ENCODE assay signal across 8 cellular contexts in the genomic region with DNA sequence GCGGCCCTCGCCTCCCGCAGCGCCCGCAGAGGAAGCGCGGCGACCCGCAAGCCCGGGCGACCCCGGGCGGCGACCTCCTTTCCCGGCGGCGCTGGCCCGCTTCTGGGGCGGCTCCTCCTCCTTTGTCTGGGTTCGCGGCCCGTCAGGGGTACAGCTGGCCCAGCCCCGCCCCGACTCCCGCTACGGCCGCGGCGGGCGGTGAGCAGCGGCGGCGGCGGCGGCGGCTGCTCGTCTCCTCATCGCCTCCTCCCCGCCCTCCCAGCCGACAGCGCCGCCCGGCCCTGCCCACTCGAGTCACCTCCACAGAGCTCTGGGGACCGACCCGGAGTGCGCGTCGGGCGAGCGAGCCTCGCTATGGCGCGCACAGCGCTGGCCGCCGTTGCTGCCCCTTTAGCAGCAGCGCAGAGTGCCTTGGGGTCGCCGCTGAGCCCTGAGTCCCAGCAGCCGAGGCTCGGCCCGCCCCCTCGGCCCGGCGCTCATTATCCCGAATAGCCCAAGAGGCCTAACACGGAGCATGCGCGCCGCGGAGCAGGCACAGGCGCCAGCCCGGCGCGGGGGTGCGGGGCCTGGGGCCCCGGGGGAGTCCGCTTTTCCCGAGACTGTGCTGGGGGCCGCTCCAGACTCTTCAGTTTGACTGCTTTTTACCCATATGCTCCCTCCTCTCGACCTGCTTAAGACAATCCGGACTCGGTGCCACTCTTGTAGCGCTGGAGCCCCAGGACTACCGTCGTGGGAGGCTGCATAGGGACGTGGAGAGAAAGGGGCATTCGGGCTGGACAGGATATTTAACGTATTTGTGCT. TPM values are rescaled to one million over a fixed set of nuclear protein-coding genes. Genes with fewer than 3 reads are reported as not detected.
DNase-seq lines count a peak whose midpoint lies in the region; ATAC-seq and TF ChIP-seq lines count a peak whose summit lies in the region.

A gene (minus strand): TSS at position 104 of the 801 bp plus-strand sequence. CDS start 295 bp downstream, outside the sequence.

- H3K27me3 Mint-ChIP-seq in activated CD4-positive, alpha-beta T cell treated with anti-CD3 and anti-CD28 coated beads, Interleukin-2, amount 10 ng/mL, durations not matched to agents 24 days and 14 days = no peaks in the 10 kb centered on the region

- H3K4me1 Mint-ChIP-seq in activated CD4-positive, alpha-beta T cell treated with anti-CD3 and anti-CD28 coated beads, Interleukin-2, amount 10 ng/mL, durations not matched to agents 24 days and 14 days = peaks cover 37% of the 10 kb centered on the region

- TF ChIP-seq CTCF in BE2C (IDR thresholded peaks at IDR 0.05; ENCODE audit: low read depth, low read length) (no peak), colonic mucosa (IDR thresholded peaks at IDR 0.05) (no peak)

- H3K27ac Mint-ChIP-seq in activated CD4-positive, alpha-beta T cell treated with anti-CD3 and anti-CD28 coated beads, Interleukin-2, amount 10 ng/mL, durations not matched to agents 24 days and 14 days = peak within 1 kb of the TSS; percentile 90

- peaks cover 24% of the 10 kb centered on the region for H3K36me3 Mint-ChIP-seq in activated CD4-positive, alpha-beta T cell treated with anti-CD3 and anti-CD28 coated beads, Interleukin-2, amount 10 ng/mL, durations not matched to agents 24 days and 14 days (ENCODE audit: low read depth)

- peak within 1 kb of the TSS; percentile 92 for H3K4me3 Mint-ChIP-seq in activated CD4-positive, alpha-beta T cell treated with anti-CD3 and anti-CD28 coated beads, Interleukin-2, amount 10 ng/mL, durations not matched to agents 24 days and 14 days

- no peaks in the 10 kb centered on the region for H3K27me3 ChIP-seq in BE2C
- no peaks in the 10 kb centered on the region for H3K27me3 ChIP-seq in colonic mucosa

- H3K27ac ChIP-seq in colonic mucosa = peak within 1 kb of the TSS; percentile 90

- H3K4me3 ChIP-seq in BE2C (ENCODE audit: low read depth, low read length) (peak within 1 kb of the TSS; percentile 96), colonic mucosa (peak within 1 kb of the TSS; percentile 49)

- peak; percentile 83 for TF ChIP-seq POLR2A in GM19193 (IDR thresholded peaks at IDR 0.05; ENCODE audit: extremely low read depth, insufficient read depth, insufficient read length)

- intact Hi-C loops in activated CD4-positive, alpha-beta T cell treated with anti-CD3 and anti-CD28 coated beads, Interleukin-2, amount 10 ng/mL, durations not matched to agents 24 days and 14 days (cut with micrococcal nuclease) = loop anchor here (1.0 to 5.0 kb wide), 12 partner anchors 81 to 645 kb away; a partner anchor contains a TSS
- intact Hi-C loops in colonic mucosa (cut with DNase I) = no loop called here

- H3K9me3 Mint-ChIP-seq in activated CD4-positive, alpha-beta T cell treated with anti-CD3 and anti-CD28 coated beads, Interleukin-2, amount 10 ng/mL, durations not matched to agents 24 days and 14 days = peaks cover 8% of the 10 kb centered on the region

- H3K36me3 ChIP-seq in BE2C (no peaks in the 10 kb centered on the region), colonic mucosa (no peaks in the 10 kb centered on the region)

- ATAC-seq in HG03432 (IDR thresholded peaks at IDR 0.05; ENCODE audit: unreplicated experiment) (peak; percentile 91), left lobe of liver (peak; percentile 92)

- H3K9me3 ChIP-seq in BE2C = no peaks in the 10 kb centered on the region
- no peaks in the 10 kb centered on the region for H3K9me3 ChIP-seq in colonic mucosa

- H3K9ac ChIP-seq in colonic mucosa (ENCODE audit: low read depth in 2 of 2, low read length in 2 of 2) = peak within 1 kb of the TSS; percentile 89 to 95

- 0 out of 2 replicates have a peak, but pooled peaks cover under 1% of the 10 kb centered on the region for H3K4me1 ChIP-seq in BE2C
- H3K4me1 ChIP-seq in colonic mucosa = no peaks in the 10 kb centered on the region

- DNase-seq in BE2C = peak; percentile 94
- DNase-seq in NCI-H510A treated with DMSO at 0.1 percent for 48 hours (lab: John Stamatoyannopoulos, UW) = peak; percentile 76
- DNase-seq in activated CD4-positive, alpha-beta T cell treated with anti-CD3 and anti-CD28 coated beads, Interleukin-2, amount 10 ng/mL, durations not matched to agents 24 days and 14 days = peak; percentile 95
- DNase-seq in colonic mucosa = peak; percentile 86
- DNase-seq in left lobe of liver (ENCODE audit: low spot score) = peak; percentile 91
- peak; percentile 64 for DNase-seq in stimulated activated CD4-positive, alpha-beta T cell treated with anti-CD3 and anti-CD28 coated beads, Interleukin-2, amount 100 ng/mL, for 4 hours (ENCODE audit: low read depth)

RNA-seq across cellular contexts. Expression of the gene that starts here (rescaled TPM):
- 6.7 TPM for polyA plus RNA-seq in BE2C (2012; ENCODE audit: insufficient read depth, insufficient read length, low read depth)
- total RNA-seq in activated CD4-positive, alpha-beta T cell treated with anti-CD3 and anti-CD28 coated beads, Interleukin-2, amount 10 ng/mL, durations not matched to agents 24 days and 14 days = 17.7 and 17.8 TPM in 2 replicates
- 10 to 100 TPM; 20.3 to 43.7 TPM for total RNA-seq in colonic mucosa
- total RNA-seq in left lobe of liver = 9.9 TPM

Comparison
In these comparisons a context has a peak if more than half of its experiments do, and no peak if none do; other contexts are left out.
1. Peak in every context shown above with its lines: DNase-seq, ATAC-seq, H3K4me3 ChIP-seq and H3K27ac ChIP-seq.